17 cellular contexts compared by ENCODE assay signal in genomic region chr4:8362483-8362882, GRCh38.
DNase-seq lines count a peak whose midpoint lies in the region; FAIRE-seq lines count a peak whose summit lies in the region.
"Had no signal": no experiment of that assay in that cellular context is flagged by ENCODE, and none has a peak within 500 bp of the region (broad histone marks: within the 10 kb centered on the region; RNA-seq: fewer than 3 reads in every experiment).

No MANE protein-coding gene starts in this region.

- H3K9ac ChIP-seq in mesendoderm (ENCODE audit: low read length), result no peak overlapping the region

- H3K4me1 ChIP-seq in mesendoderm (ENCODE audit: control insufficient read depth, low read depth, low read length), result no peaks in the 10 kb centered on the region
- H3K4me1 ChIP-seq: A549 had no signal

- no peak overlapping the region for H3K56ac ChIP-seq in mesendoderm (ENCODE audit: low read length)

- no CpG with 5 or more reads among the region's 1 CpG for WGBS in mesendoderm (ENCODE audit: extremely low coverage, insufficient coverage, low lambda C conversion rate)

- no peaks in the 10 kb centered on the region for H3K79me2 ChIP-seq in mesendoderm (ENCODE audit: control insufficient read depth, insufficient read depth, low read length)

- no peak overlapping the region for H3K23ac ChIP-seq in mesendoderm (ENCODE audit: low read length)

- no peak overlapping the region for H4K8ac ChIP-seq in mesendoderm (ENCODE audit: low read depth, low read length)

- H2BK120ac ChIP-seq in mesendoderm (ENCODE audit: low read depth, low read length), result no peak overlapping the region

- no peak overlapping the region for H2AK5ac ChIP-seq in mesendoderm (ENCODE audit: low read length)

- H3K79me1 ChIP-seq in mesendoderm (ENCODE audit: low read length), result no peaks in the 10 kb centered on the region

- H4K5ac ChIP-seq in mesendoderm (ENCODE audit: low read length), result no peak overlapping the region

- H2BK15ac ChIP-seq in mesendoderm (replicated peaks; ENCODE audit: low read depth), result no peak overlapping the region

- no peak overlapping the region for H3K18ac ChIP-seq in mesendoderm (ENCODE audit: low read length)

- no peak overlapping the region for H3K4me2 ChIP-seq in mesendoderm (ENCODE audit: low read length)
- H3K4me2 ChIP-seq: A549 had no signal

- DNase-seq in Daoy (ENCODE audit: low read depth) (peak; percentile 30), M059J (ENCODE audit: low read depth) (peak; percentile 98), astrocyte of the hippocampus (ENCODE audit: low read depth, low spot score) (peak; percentile 49), mesendoderm (peak; percentile 32), NCI-H446 (lab: John Stamatoyannopoulos, UW) (no peak), GM19239 (ENCODE audit: insufficient read length, low spot score) (no peak), MV-4-11 (lab: John Stamatoyannopoulos, UW) (no peak)
- DNase-seq: DMS 273 treated with DMSO at 0.1 percent for 48 hours, GOT3, KBM-7, NCI-H1092, NCI-H146, NCI-H2081, NCI-H510A treated with DMSO at 0.1 percent for 48 hours, SIG-M5 had no signal

- no peak for FAIRE-seq in GM19239 (lab: Jason Lieb, UNC)
- FAIRE-seq: A549 had no signal

- no peak overlapping the region for H2BK5ac ChIP-seq in mesendoderm (ENCODE audit: low read length)

- H3K36me3 ChIP-seq in mesendoderm (ENCODE audit: control insufficient read depth, insufficient read depth, low read length), result no peaks in the 10 kb centered on the region

- no peaks in the 10 kb centered on the region for H3K27me3 ChIP-seq in mesendoderm (ENCODE audit: insufficient read depth, low read length, poor library complexity)

- H3K27ac ChIP-seq in mesendoderm (ENCODE audit: low read depth, low read length), result no peak overlapping the region
- H3K27ac ChIP-seq: A549, C4-2B had no signal

- H3K4ac ChIP-seq in mesendoderm (ENCODE audit: low read depth, low read length), result no peak overlapping the region

- H3K4me3 ChIP-seq in mesendoderm (ENCODE audit: low read length), result no peak overlapping the region
- H3K4me3 ChIP-seq: A549 had no signal

Comparison
In these comparisons a context has a peak if more than half of its experiments do, and no peak if none do; other contexts are left out.
1. DNase-seq: peak in Daoy (single experiment), M059J (single experiment), astrocyte of the hippocampus (single experiment) and mesendoderm (single experiment); none in NCI-H446 (0 of 2), GM19239 (single experiment) and MV-4-11 (single experiment).